ENCODE assay signal across 17 cellular contexts in the genomic region with DNA sequence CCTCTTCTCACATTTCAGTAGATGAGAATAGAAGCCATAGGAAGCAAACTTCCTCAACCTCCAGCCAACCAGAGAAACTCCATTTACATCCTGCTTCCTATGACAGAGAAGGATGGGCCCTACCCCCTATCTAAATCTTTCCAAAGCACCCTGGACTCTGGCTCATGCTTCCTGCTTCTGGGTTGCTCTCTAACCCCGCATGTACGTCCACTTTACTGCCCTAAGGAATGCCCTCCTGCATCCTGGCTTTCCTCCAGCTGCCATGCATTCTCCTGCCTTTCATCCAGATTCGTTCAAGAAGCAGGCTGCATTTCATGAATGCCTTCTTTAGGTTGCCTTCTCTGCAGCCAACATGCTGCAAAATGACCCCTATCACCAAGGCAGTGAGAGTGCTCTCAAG.
DNase-seq lines count a peak whose midpoint lies in the region; ATAC-seq and TF ChIP-seq lines count a peak whose summit lies in the region.
"Had no signal": no experiment of that assay in that cellular context is flagged by ENCODE, and none has a peak within 500 bp of the region (broad histone marks: within the 10 kb centered on the region; RNA-seq: fewer than 3 reads in every experiment).

No MANE protein-coding gene starts in this region.

- 21 to 43% methylated on average over 3 of the region's 3 CpGs for WGBS in mesodermal cell (ENCODE audit: insufficient coverage in 2 of 2), 2 experiments

- H3K4me2 ChIP-seq in MM.1S (ENCODE audit: low read depth, low read length), result no peak overlapping the region

- peaks cover 7% of the 10 kb centered on the region for H3K36me3 Mint-ChIP-seq in Calu3 (ENCODE audit: insufficient read depth, unreplicated experiment)

- peak; percentile 64 for ATAC-seq in SK-N-SH treated with all-trans-retinoic acid at 6 μM for 48 hours
- ATAC-seq: activated T-cell treated with anti-CD3 and anti-CD28 coated beads, Interleukin-2, amount 50 U/mL, for 72 hours had no signal

- BruUV-seq in Calu3 (replicated peaks; lab: Mats Ljungman, UMichigan), result no TSS peak

- peaks cover 35% of the 10 kb centered on the region for H3K4me1 Mint-ChIP-seq in Calu3 (ENCODE audit: low read depth, unreplicated experiment)

- DNase-seq in Calu3 (no peak), fibroblast of pulmonary artery (ENCODE audit: low read depth) (peak; percentile 65), MM.1S (no peak), activated gamma-delta T cell treated with Interleukin-2 at 50 U/mL for 16 hours (no peak), UCSD-AML1 (lab: John Stamatoyannopoulos, UW; ENCODE audit: unreplicated experiment) (no peak)
- DNase-seq in stimulated activated naive CD4-positive, alpha-beta T cell treated with Interleukin-2 at 50 U/mL for 16 hours (lab: John Stamatoyannopoulos, UW), result no peak
- DNase-seq: activated T-cell treated with anti-CD3 and anti-CD28 coated beads, Interleukin-2, amount 50 U/mL, for 72 hours; effector CD8-positive, alpha-beta T cell; glutamatergic neuron; NCI-H187 treated with DMSO at 0.1 percent for 48 hours; ovary; upper lobe of left lung had no signal

- CTCF ChIA-PET in Calu3 (lab: Charles Lee), result interaction anchor here (0.6 to 1.2 kb wide), 2 partner anchors 55 to 64 kb away, joined by 3 read pairs; no protein-coding TSS in a partner anchor

- H3K9me3 Mint-ChIP-seq in Calu3 (ENCODE audit: low read depth, unreplicated experiment), result peaks cover under 1% of the 10 kb centered on the region
- H3K9me3 Mint-ChIP-seq: T-helper 2 cell treated with Interferon-gamma antibody and Interleukin-4, amounts not matched to agents 5 μg/mL and 100 μg/mL, for 36 hours had no signal

- H3K27ac ChIP-seq in mesodermal cell (ENCODE audit: low read depth, low read length, severe bottlenecking) (peak overlapping the region; percentile 84), MM.1S (ENCODE audit: low read length) (no peak overlapping the region)
- H3K27ac ChIP-seq: ovary, RWPE1, upper lobe of left lung had no signal

- no peak overlapping the region for H2AFZ ChIP-seq in MM.1S (ENCODE audit: low read length)

- H3K27ac Mint-ChIP-seq in Calu3 (ENCODE audit: unreplicated experiment), result peak overlapping the region; percentile 65
- H3K27ac Mint-ChIP-seq: activated T-cell treated with anti-CD3 and anti-CD28 coated beads, Interleukin-2, amount 50 U/mL, for 72 hours; T-helper 2 cell treated with Interferon-gamma antibody and Interleukin-4, amounts not matched to agents 5 μg/mL and 100 μg/mL, for 36 hours had no signal

- no peaks in the 10 kb centered on the region for H3K9me2 ChIP-seq in MM.1S (replicated peaks; ENCODE audit: insufficient read depth, low read length)

- H3K9me3 ChIP-seq in mesodermal cell (ENCODE audit: control insufficient read depth, low read length) (no peaks in the 10 kb centered on the region), MM.1S (replicated peaks; ENCODE audit: insufficient read depth, low read length) (no peaks in the 10 kb centered on the region)
- H3K9me3 ChIP-seq: ovary, upper lobe of left lung had no signal

- H3K79me2 ChIP-seq in MM.1S (ENCODE audit: low read length), result no peaks in the 10 kb centered on the region

- H4K20me1 ChIP-seq in MM.1S (ENCODE audit: insufficient read depth, low read length), result no peaks in the 10 kb centered on the region

- H3K4me3 ChIP-seq in fibroblast of pulmonary artery (replicated peaks; ENCODE audit: low read depth, low read length), result no peak overlapping the region
- no peak overlapping the region for H3K4me3 ChIP-seq in mesodermal cell (ENCODE audit: extremely low read depth, insufficient read depth, low read length, poor library complexity, severe bottlenecking)
- no peak overlapping the region for H3K4me3 ChIP-seq in MM.1S (ENCODE audit: low read length)
- H3K4me3 ChIP-seq: lung, ovary, upper lobe of left lung had no signal

- no peaks in the 10 kb centered on the region for H3F3A ChIP-seq in MM.1S (ENCODE audit: insufficient read depth, low read length)

- no peaks in the 10 kb centered on the region for H3K27me3 ChIP-seq in MM.1S (replicated peaks; ENCODE audit: insufficient read depth, low read length)
- H3K27me3 ChIP-seq: ovary, upper lobe of left lung had no signal

- no peak for TF ChIP-seq CTCF in Calu3 (IDR thresholded peaks at IDR 0.05; ENCODE audit: unreplicated experiment)
- TF ChIP-seq CTCF in fibroblast of pulmonary artery (IDR thresholded peaks at IDR 0.05; ENCODE audit: low read length, missing control alignments), result no peak
- no peak for TF ChIP-seq CTCF in MM.1S (IDR thresholded peaks at IDR 0.05; ENCODE audit: low read length)

- no peak overlapping the region for H3K9ac ChIP-seq in MM.1S (ENCODE audit: low read length)

- peaks cover 4% of the 10 kb centered on the region for H3K36me3 ChIP-seq in mesodermal cell (ENCODE audit: control insufficient read depth, insufficient read depth, low read length)
- no peaks in the 10 kb centered on the region for H3K36me3 ChIP-seq in MM.1S (replicated peaks; ENCODE audit: insufficient read depth, low read length)
- H3K36me3 ChIP-seq: ovary, upper lobe of left lung had no signal

- intact Hi-C loops in Calu3 (cut with micrococcal nuclease; ENCODE audit: unreplicated experiment), result no loop called here

- H3K4me1 ChIP-seq in mesodermal cell (ENCODE audit: control insufficient read depth, insufficient read depth, low read length, poor library complexity, severe bottlenecking) (peaks cover 8% of the 10 kb centered on the region), MM.1S (ENCODE audit: low read length) (no peaks in the 10 kb centered on the region)

- no peak overlapping the region for H3K4me3 Mint-ChIP-seq in Calu3 (ENCODE audit: low read depth, unreplicated experiment)
- H3K4me3 Mint-ChIP-seq: activated T-cell treated with anti-CD3 and anti-CD28 coated beads, Interleukin-2, amount 50 U/mL, for 72 hours; T-helper 2 cell treated with Interferon-gamma antibody and Interleukin-4, amounts not matched to agents 5 μg/mL and 100 μg/mL, for 36 hours had no signal

- H3K27me3 Mint-ChIP-seq in Calu3 (ENCODE audit: unreplicated experiment), result no peaks in the 10 kb centered on the region

TF ChIP-seq in SK-N-SH treated with all-trans-retinoic acid at 6 μM for 48 hours, 23 proteins besides CTCF, POLR2A, EP300 and RAD21:
- no peak for TF ChIP-seq ZNF8 (CRISPR knock-in tag; IDR thresholded peaks at IDR 0.05)
